9 cellular contexts compared by ENCODE assay signal in genomic region chr20:45358282-45359068, GRCh38. TPM values are rescaled to one million over a fixed set of nuclear protein-coding genes. Genes with fewer than 3 reads are reported as not detected.
A peak's percentile ranks its signal among the peaks of the same experiment; 100 is the strongest.
DNase-seq lines count a peak whose midpoint lies in the region; ATAC-seq, FAIRE-seq and TF ChIP-seq lines count a peak whose summit lies in the region.
"Had no signal": no experiment of that assay in that cellular context is flagged by ENCODE, and none has a peak within 500 bp of the region (broad histone marks: within the 10 kb centered on the region; RNA-seq: fewer than 3 reads in every experiment).

No MANE protein-coding gene starts in this region.

- H3K4me3 Mint-ChIP-seq in stimulated activated effector memory CD8-positive, alpha-beta T cell treated with anti-CD3 and anti-CD28 coated beads, Interleukin-12 subunit alpha, Interleukin-12 subunit beta, amount 100 ng/mL, for 72 hours = no peak overlapping the region
- H3K4me3 Mint-ChIP-seq: central memory CD8-positive, alpha-beta T cell had no signal

- H3K9me3 ChIP-seq in ascending aorta = no peaks in the 10 kb centered on the region

- no peaks in the 10 kb centered on the region for H3K36me3 ChIP-seq in ascending aorta

- no peaks in the 10 kb centered on the region for H3K27me3 ChIP-seq in ascending aorta

- intact Hi-C loops in ascending aorta (cut with DNase I) = loop anchor here (1.0 to 2.0 kb wide), 2 partner anchors 10 to 16 kb away; partner anchors contain the start of gene SDC4

- no peak for ATAC-seq in stimulated activated effector memory CD8-positive, alpha-beta T cell treated with anti-CD3 and anti-CD28 coated beads, Interleukin-12 subunit alpha, Interleukin-12 subunit beta, amount 100 ng/mL, for 72 hours
- ATAC-seq in GM18498 (IDR thresholded peaks at IDR 0.05; ENCODE audit: unreplicated experiment) = no peak

- H3K4me1 Mint-ChIP-seq in stimulated activated effector memory CD8-positive, alpha-beta T cell treated with anti-CD3 and anti-CD28 coated beads, Interleukin-12 subunit alpha, Interleukin-12 subunit beta, amount 100 ng/mL, for 72 hours = peaks cover 46% of the 10 kb centered on the region

- H3K27ac Mint-ChIP-seq in stimulated activated effector memory CD8-positive, alpha-beta T cell treated with anti-CD3 and anti-CD28 coated beads, Interleukin-12 subunit alpha, Interleukin-12 subunit beta, amount 100 ng/mL, for 72 hours = peak overlapping the region; percentile 46

- peak overlapping the region; percentile 72 to 88 for H3K27ac ChIP-seq in ascending aorta

- H3K4me3 ChIP-seq in ascending aorta = peak overlapping the region in 1 of 2 donors; percentile 3

- no peak for TF ChIP-seq POLR2A in erythroblast (IDR thresholded peaks at IDR 0.05; ENCODE audit: low read length)

- DNase-seq in HTR-8/SVneo (ENCODE audit: insufficient read length, low spot score) (peak; percentile 87), ascending aorta (ENCODE audit: low spot score in 2 of 2) (peak; percentile 76 to 94), hypothalamus (lab: John Stamatoyannopoulos, UW) (peak in 32 of 51 donors; percentile 11 to 82 (median 61)), erythroblast (lab: John Stamatoyannopoulos, UW) (no peak), NCI-H2171 treated with DMSO at 0.1 percent for 48 hours (lab: John Stamatoyannopoulos, UW) (no peak), NCI-H2107 (lab: John Stamatoyannopoulos, UW) (no peak)
- no peak for DNase-seq in stimulated activated effector memory CD8-positive, alpha-beta T cell treated with anti-CD3 and anti-CD28 coated beads, Interleukin-12 subunit alpha, Interleukin-12 subunit beta, amount 100 ng/mL, for 72 hours (ENCODE audit: low spot score in 2 of 2)

- FAIRE-seq in HTR-8/SVneo (lab: Jason Lieb, UNC) = peak; percentile 96

- TF ChIP-seq CTCF in ascending aorta (IDR thresholded peaks at IDR 0.05) = no peak

- no peaks in the 10 kb centered on the region for H3K9me3 Mint-ChIP-seq in stimulated activated effector memory CD8-positive, alpha-beta T cell treated with anti-CD3 and anti-CD28 coated beads, Interleukin-12 subunit alpha, Interleukin-12 subunit beta, amount 100 ng/mL, for 72 hours
- H3K9me3 Mint-ChIP-seq: central memory CD8-positive, alpha-beta T cell had no signal

- peaks cover 4 to 27% of the 10 kb centered on the region in 2 donors for H3K4me1 ChIP-seq in ascending aorta

- H3K36me3 Mint-ChIP-seq in stimulated activated effector memory CD8-positive, alpha-beta T cell treated with anti-CD3 and anti-CD28 coated beads, Interleukin-12 subunit alpha, Interleukin-12 subunit beta, amount 100 ng/mL, for 72 hours = peaks cover 11% of the 10 kb centered on the region

RNA-seq across cellular contexts. Expression of gene SYS1, which starts 4.5 kb away (rescaled TPM):
- 27.4 TPM for total RNA-seq in ascending aorta

RNA-seq across cellular contexts. Expression of gene SDC4, which starts 10.3 kb away (rescaled TPM):
- total RNA-seq in ascending aorta = 63.8 TPM

RNA-seq across cellular contexts. Expression of gene TP53TG5, which starts 19.6 kb away (rescaled TPM):
- total RNA-seq in ascending aorta = not detected

RNA-seq across cellular contexts. Expression of gene DBNDD2, which starts 49.6 kb away (rescaled TPM):
- total RNA-seq in ascending aorta = 100 TPM

RNA-seq across cellular contexts. Expression of gene MATN4, which starts 50.4 kb away (rescaled TPM):
- total RNA-seq in ascending aorta = 0.21 TPM

Comparison
In these comparisons a context has a peak if more than half of its experiments do, and no peak if none do; other contexts are left out.
1. DNase-seq: peak in HTR-8/SVneo (single experiment), ascending aorta (2 of 2) and hypothalamus (32 of 51); none in stimulated activated effector memory CD8-positive, alpha-beta T cell treated with anti-CD3 and anti-CD28 coated beads, Interleukin-12 subunit alpha, Interleukin-12 subunit beta, amount 100 ng/mL, for 72 hours (0 of 2), erythroblast (0 of 2), NCI-H2171 treated with DMSO at 0.1 percent for 48 hours (single experiment) and NCI-H2107 (single experiment).